In genomic region chr15:90160781-90161727, GRCh38 we compare ENCODE assay signal across 1 cellular context.
TF ChIP-seq lines count a peak whose summit lies in the region.

No MANE protein-coding gene starts in this region.

TF ChIP-seq in IMR-90, 13 proteins besides CTCF, POLR2A, EP300 and RAD21 (continued from another document):
- no peak for TF ChIP-seq SMC3 (IDR thresholded peaks at IDR 0.05; ENCODE audit: low read depth, low read length)
- TF ChIP-seq, protein P1, sequence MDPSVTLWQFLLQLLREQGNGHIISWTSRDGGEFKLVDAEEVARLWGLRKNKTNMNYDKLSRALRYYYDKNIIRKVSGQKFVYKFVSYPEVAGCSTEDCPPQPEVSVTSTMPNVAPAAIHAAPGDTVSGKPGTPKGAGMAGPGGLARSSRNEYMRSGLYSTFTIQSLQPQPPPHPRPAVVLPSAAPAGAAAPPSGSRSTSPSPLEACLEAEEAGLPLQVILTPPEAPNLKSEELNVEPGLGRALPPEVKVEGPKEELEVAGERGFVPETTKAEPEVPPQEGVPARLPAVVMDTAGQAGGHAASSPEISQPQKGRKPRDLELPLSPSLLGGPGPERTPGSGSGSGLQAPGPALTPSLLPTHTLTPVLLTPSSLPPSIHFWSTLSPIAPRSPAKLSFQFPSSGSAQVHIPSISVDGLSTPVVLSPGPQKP (IDR thresholded peaks at IDR 0.05; ENCODE audit: borderline replicate concordance, low read depth, low read length): no peak
